Comparison of ENCODE assay signal across 12 cellular contexts in the genomic region with DNA sequence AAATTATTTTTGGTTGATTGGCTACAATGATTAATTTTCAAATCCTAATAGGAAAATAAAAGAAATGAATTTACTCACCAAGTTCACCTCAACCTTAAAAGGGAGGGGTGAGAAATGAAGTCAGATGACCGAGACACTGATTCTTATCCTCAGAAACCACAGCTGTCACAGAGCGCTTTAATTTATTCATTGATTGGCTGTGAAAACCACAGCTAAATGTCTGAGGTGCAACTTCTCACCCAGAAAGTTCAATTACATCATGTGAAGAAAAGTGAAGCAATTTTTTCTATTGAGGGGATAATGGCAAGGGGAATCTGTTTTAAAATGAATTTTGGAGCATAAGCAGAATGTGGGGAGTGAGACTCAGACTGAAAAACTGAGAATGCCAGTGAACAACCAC.
DNase-seq lines count a peak whose midpoint lies in the region; ATAC-seq and TF ChIP-seq lines count a peak whose summit lies in the region.
"Had no signal": no experiment of that assay in that cellular context is flagged by ENCODE, and none has a peak within 500 bp of the region (broad histone marks: within the 10 kb centered on the region; RNA-seq: fewer than 3 reads in every experiment).

No MANE protein-coding gene starts in this region.

- TF ChIP-seq CTCF in AG10803 (conservative IDR thresholded peaks at IDR 0.05; ENCODE audit: low read length), result no peak
- TF ChIP-seq CTCF in glutamatergic neuron (IDR thresholded peaks at IDR 0.05; ENCODE audit: partially characterized antibody, unreplicated experiment), result no peak

- peak; percentile 69 for ATAC-seq in GM19372 (IDR thresholded peaks at IDR 0.05; ENCODE audit: low read depth, unreplicated experiment)

- no peaks in the 10 kb centered on the region for H3K27me3 Mint-ChIP-seq in glutamatergic neuron (ENCODE audit: unreplicated experiment)

- no peak overlapping the region for H3K27ac Mint-ChIP-seq in glutamatergic neuron (ENCODE audit: unreplicated experiment)
- H3K27ac Mint-ChIP-seq: activated CD4-positive, alpha-beta T cell treated with anti-CD3 and anti-CD28 coated beads, Interleukin-2, amount 10 ng/mL, durations not matched to agents 7 days and 5 days had no signal

- DNase-seq in AG10803 (ENCODE audit: low read depth) (peak; percentile 64), NOMO-1 (lab: John Stamatoyannopoulos, UW; ENCODE audit: unreplicated experiment in 2 of 2) (peak; percentile 40 to 66), glutamatergic neuron (no peak), D341Med (ENCODE audit: low spot score) (no peak), GDM1 (lab: John Stamatoyannopoulos, UW) (no peak), superior temporal gyrus (ENCODE audit: extremely low spot score) (no peak)
- DNase-seq in activated naive CD4-positive, alpha-beta T cell treated with Interleukin-2 at 50 U/mL for 16 hours, result no peak
- DNase-seq: activated CD4-positive, alpha-beta T cell treated with anti-CD3 and anti-CD28 coated beads, Interleukin-2, amount 10 ng/mL, durations not matched to agents 7 days and 5 days; BE2C; Karpas-422; NCI-H446 had no signal

- H3K9me3 Mint-ChIP-seq in glutamatergic neuron (ENCODE audit: unreplicated experiment), result no peaks in the 10 kb centered on the region
- H3K9me3 Mint-ChIP-seq: activated CD4-positive, alpha-beta T cell treated with anti-CD3 and anti-CD28 coated beads, Interleukin-2, amount 10 ng/mL, durations not matched to agents 7 days and 5 days had no signal

- peaks cover 4% of the 10 kb centered on the region for H3K4me1 Mint-ChIP-seq in glutamatergic neuron (ENCODE audit: low read depth, unreplicated experiment)

- H3K4me3 Mint-ChIP-seq in glutamatergic neuron (ENCODE audit: unreplicated experiment), result peak overlapping the region; percentile 34
- H3K4me3 Mint-ChIP-seq: activated CD4-positive, alpha-beta T cell treated with anti-CD3 and anti-CD28 coated beads, Interleukin-2, amount 10 ng/mL, durations not matched to agents 7 days and 5 days had no signal

- no peaks in the 10 kb centered on the region for H3K36me3 Mint-ChIP-seq in glutamatergic neuron (ENCODE audit: unreplicated experiment)

- peak overlapping the region; percentile 33; the same call in 1 of the 2 replicates for H3K4me3 ChIP-seq in AG10803 (ENCODE audit: low read length)

Comparison
In these comparisons a context has a peak if more than half of its experiments do, and no peak if none do; other contexts are left out.
1. DNase-seq: peak in AG10803 (single experiment) and NOMO-1 (2 of 2); none in glutamatergic neuron (single experiment), D341Med (single experiment), GDM1 (single experiment), activated naive CD4-positive, alpha-beta T cell treated with Interleukin-2 at 50 U/mL for 16 hours (single experiment) and superior temporal gyrus (single experiment).